8 cellular contexts compared by ENCODE assay signal in genomic region chr16:85781685-85782370, GRCh38. TPM values are rescaled to one million over a fixed set of nuclear protein-coding genes. Genes with fewer than 3 reads are reported as not detected.
DNase-seq lines count a peak whose midpoint lies in the region; ATAC-seq and TF ChIP-seq lines count a peak whose summit lies in the region.
"Had no signal": no experiment of that assay in that cellular context is flagged by ENCODE, and none has a peak within 500 bp of the region (broad histone marks: within the 10 kb centered on the region; RNA-seq: fewer than 3 reads in every experiment).

No MANE protein-coding gene starts in this region.

- POLR2A ChIA-PET in IMR-90 (lab: Charles Lee; ENCODE audit: unreplicated experiment), result no interaction called here

- BruUV-seq in IMR-90 (replicated peaks; lab: Mats Ljungman, UMichigan), result no TSS peak

- no peak overlapping the region for H4K5ac ChIP-seq in IMR-90 (ENCODE audit: low read depth, low read length)

- H3K4me2 ChIP-seq in IMR-90 (ENCODE audit: low read depth, low read length), result no peak overlapping the region

- no peak overlapping the region for H3K27ac ChIP-seq in IMR-90 (ENCODE audit: insufficient read depth, low read length)
- no peak overlapping the region for H3K27ac ChIP-seq in substantia nigra (ENCODE audit: low read depth, low read length, poor library complexity, severe bottlenecking)
- no peak overlapping the region for H3K27ac ChIP-seq in effector memory CD4-positive, alpha-beta T cell (ENCODE audit: insufficient read depth, low read length, poor library complexity, severe bottlenecking)

- no peak overlapping the region for H4K8ac ChIP-seq in IMR-90 (ENCODE audit: low read depth in 2 of 2, low read length in 2 of 2)

- H3K27me3 ChIP-seq in IMR-90 (ENCODE audit: control insufficient read depth, insufficient read depth, low read length), result no peaks in the 10 kb centered on the region
- no peaks in the 10 kb centered on the region for H3K27me3 ChIP-seq in effector memory CD4-positive, alpha-beta T cell (replicated peaks; ENCODE audit: control insufficient read depth, insufficient read depth, low read length, poor library complexity, severe bottlenecking)

- no peaks in the 10 kb centered on the region; the same call in 1 of the 2 replicates for H3K9me1 ChIP-seq in IMR-90 (ENCODE audit: insufficient read depth, low read length)

- H3K18ac ChIP-seq in IMR-90 (ENCODE audit: low read depth, low read length), result no peak overlapping the region

- WGBS in IMR-90 (ENCODE audit: extremely low coverage in 2 of 2, insufficient read length in 1 of 2), 2 experiments, result 66% methylated on average over 9 of the region's 16 CpGs; no CpG with 5 or more reads in 1 of the 2 experiments

- no peak overlapping the region for H3K4me3 ChIP-seq in IMR-90 (ENCODE audit: insufficient read depth, low read depth, low read length)
- H3K4me3 ChIP-seq in effector memory CD4-positive, alpha-beta T cell (ENCODE audit: insufficient read depth, low read depth, low read length, poor library complexity, severe bottlenecking), result no peak overlapping the region

- H3K9ac ChIP-seq in IMR-90 (ENCODE audit: low read depth, low read length), result no peak overlapping the region

- H3K9me3 Mint-ChIP-seq in glutamatergic neuron (ENCODE audit: unreplicated experiment), result no peaks in the 10 kb centered on the region

- H2BK20ac ChIP-seq in IMR-90 (ENCODE audit: low read depth, low read length), result no peak overlapping the region

- no peak for TF ChIP-seq POLR2A in IMR-90 (IDR thresholded peaks at IDR 0.05; ENCODE audit: low read depth, low read length)

- no peak overlapping the region for H3K27ac Mint-ChIP-seq in glutamatergic neuron (ENCODE audit: unreplicated experiment)
- H3K27ac Mint-ChIP-seq: activated CD8-positive, alpha-beta T cell treated with anti-CD3 and anti-CD28 coated beads, Interleukin-2, amount 10 ng/mL, durations not matched to agents 7 days and 5 days had no signal

- ATAC-seq in IMR-90 (ENCODE audit: low read depth) (peak; percentile 50), left lobe of liver (peak; percentile 93)
- ATAC-seq: activated CD8-positive, alpha-beta T cell treated with anti-CD3 and anti-CD28 coated beads, Interleukin-2, amount 10 ng/mL, durations not matched to agents 7 days and 5 days had no signal

- no peak overlapping the region for H4K91ac ChIP-seq in IMR-90 (ENCODE audit: insufficient read depth, low read depth, low read length)

- no peak overlapping the region for H2AK9ac ChIP-seq in IMR-90 (replicated peaks; ENCODE audit: low read depth, low read length, poor library complexity)

- TF ChIP-seq RAD21 in IMR-90 (IDR thresholded peaks at IDR 0.05; ENCODE audit: low read length), result no peak

- no peak overlapping the region for H2AK5ac ChIP-seq in IMR-90 (ENCODE audit: low read depth, low read length)

- TF ChIP-seq CTCF in IMR-90 (conservative IDR thresholded peaks at IDR 0.05; ENCODE audit: low read depth, low read length) (no peak), glutamatergic neuron (IDR thresholded peaks at IDR 0.05; ENCODE audit: partially characterized antibody, unreplicated experiment) (no peak)

- peaks cover 41% of the 10 kb centered on the region for H3K36me3 ChIP-seq in IMR-90 (ENCODE audit: control insufficient read depth, insufficient read depth, low read length)
- peaks cover 52% of the 10 kb centered on the region for H3K36me3 ChIP-seq in effector memory CD4-positive, alpha-beta T cell (ENCODE audit: control insufficient read depth, insufficient read depth, low read length)

- H2BK120ac ChIP-seq in IMR-90 (ENCODE audit: low read depth, low read length), result no peak overlapping the region

- H3K14ac ChIP-seq in IMR-90 (replicated peaks; ENCODE audit: low read depth, low read length), result no peak overlapping the region

- H3K4me1 ChIP-seq in IMR-90 (ENCODE audit: control insufficient read depth, insufficient read depth, low read length), result peaks cover 18% of the 10 kb centered on the region
- H3K4me1 ChIP-seq in effector memory CD4-positive, alpha-beta T cell (ENCODE audit: control insufficient read depth, insufficient read depth, low read length, poor library complexity, severe bottlenecking), result no peaks in the 10 kb centered on the region

- no peak overlapping the region for H3K4me3 Mint-ChIP-seq in glutamatergic neuron (ENCODE audit: unreplicated experiment)
- H3K4me3 Mint-ChIP-seq: activated CD8-positive, alpha-beta T cell treated with anti-CD3 and anti-CD28 coated beads, Interleukin-2, amount 10 ng/mL, durations not matched to agents 7 days and 5 days had no signal

- dilution Hi-C loops in IMR-90 (cut with HindIII; ENCODE audit: low sequenced_read_pairs, unreplicated experiment), result no loop called here

- H3K79me1 ChIP-seq in IMR-90 (ENCODE audit: low read depth in 1 of 2, low read length in 2 of 2), result peaks cover 40 to 67% of the 10 kb centered on the region in 2 experiments

- in situ Hi-C loops in IMR-90 (cut with MboI; ENCODE audit: low sequenced_read_pairs) (no loop called here), T47D (cut with HindIII; ENCODE audit: low pct_unique_long_range_greater_than_20kb, low sequenced_read_pairs) (no loop called here)

- H4K20me1 ChIP-seq in IMR-90 (ENCODE audit: insufficient read depth, low read length), result peaks cover 57% of the 10 kb centered on the region

- H3K9me3 ChIP-seq in IMR-90 (ENCODE audit: control insufficient read depth, insufficient read depth, low read length), result no peaks in the 10 kb centered on the region
- no peaks in the 10 kb centered on the region for H3K9me3 ChIP-seq in effector memory CD4-positive, alpha-beta T cell (ENCODE audit: control insufficient read depth, low read length)

- DNase-seq in IMR-90, result peak; percentile 66
- DNase-seq in T47D (ENCODE audit: low read depth in 1 of 2, low spot score in 1 of 2), result peak; percentile 89 to 95
- DNase-seq in left lobe of liver (ENCODE audit: low spot score), result peak; percentile 85
- peak in 44 of 49 donors; percentile 4 to 87 (median 49) for DNase-seq in substantia nigra (lab: John Stamatoyannopoulos, UW)
- DNase-seq in effector memory CD4-positive, alpha-beta T cell, result no peak
- no peak for DNase-seq in glutamatergic neuron
- DNase-seq in epidermal melanocyte (ENCODE audit: insufficient read length, low spot score), result no peak
- DNase-seq: activated CD8-positive, alpha-beta T cell treated with anti-CD3 and anti-CD28 coated beads, Interleukin-2, amount 10 ng/mL, durations not matched to agents 7 days and 5 days had no signal

- H3K4ac ChIP-seq in IMR-90 (ENCODE audit: low read depth, low read length), result no peak overlapping the region

- H3K56ac ChIP-seq in IMR-90 (ENCODE audit: extremely low read depth, insufficient read depth, low read length), result no peak overlapping the region

- H3K36me3 Mint-ChIP-seq in glutamatergic neuron (ENCODE audit: unreplicated experiment), result no peaks in the 10 kb centered on the region

- H3K4me1 Mint-ChIP-seq in glutamatergic neuron (ENCODE audit: low read depth, unreplicated experiment), result no peaks in the 10 kb centered on the region

- H2BK5ac ChIP-seq in IMR-90 (ENCODE audit: low read depth, low read length, poor library complexity, severe bottlenecking), result no peak overlapping the region

- intact Hi-C loops in IMR-90 (cut with micrococcal nuclease), result no loop called here

- CTCF ChIA-PET in IMR-90 (lab: Yijun Ruan, JAX), result no interaction called here

- peaks cover 6% of the 10 kb centered on the region for H3K27me3 Mint-ChIP-seq in glutamatergic neuron (ENCODE audit: unreplicated experiment)

- no peak overlapping the region for H2AFZ ChIP-seq in IMR-90 (replicated peaks; ENCODE audit: low read length, poor library complexity)

- H2BK15ac ChIP-seq in IMR-90 (ENCODE audit: low read depth, low read length), result no peak overlapping the region

- H3K23ac ChIP-seq in IMR-90 (ENCODE audit: low read depth, low read length), result no peak overlapping the region

TF ChIP-seq in IMR-90, 13 proteins besides CTCF, POLR2A, EP300 and RAD21:
- TF ChIP-seq FOS (IDR thresholded peaks at IDR 0.05; ENCODE audit: low read depth, low read length), result no peak
- TF ChIP-seq CEBPB (IDR thresholded peaks at IDR 0.05; ENCODE audit: low read depth, low read length), result no peak
- TF ChIP-seq MAFK (IDR thresholded peaks at IDR 0.05; ENCODE audit: low read depth, low read length), result 0 out of 2 replicates have a peak, but pooled peaks have one; percentile 14

RNA-seq across cellular contexts. Expression of gene EMC8, which starts 17.5 kb away (rescaled TPM):
- total RNA-seq in IMR-90 (2012; rRNA removed) (23.7 and 28.3 TPM in 2 replicates), left lobe of liver (13.3 TPM), glutamatergic neuron (ENCODE audit: unreplicated experiment) (34.2 TPM)
- polyA plus RNA-seq in IMR-90 (2012; rRNA removed), result 48.9 and 54.7 TPM in 2 replicates
- 41.7 and 51.1 TPM in 2 replicates for polyA plus RNA-seq in IMR-90 (2012; cell fraction: cytosol; rRNA removed)
- 43.3 and 43.9 TPM in 2 replicates for polyA plus RNA-seq in IMR-90 (2012; cell fraction: nucleus; rRNA removed; ENCODE audit: low replicate concordance)

RNA-seq across cellular contexts. Expression of gene COX4I1, which starts 17.7 kb away (rescaled TPM):
- total RNA-seq in IMR-90 (2012; rRNA removed) (392 and 397 TPM in 2 replicates), left lobe of liver (302 TPM), glutamatergic neuron (ENCODE audit: unreplicated experiment) (544 TPM)
- 700 and 845 TPM in 2 replicates for polyA plus RNA-seq in IMR-90 (2012; rRNA removed)
- polyA plus RNA-seq in IMR-90 (2012; cell fraction: cytosol; rRNA removed), result 1,212 and 1,973 TPM in 2 replicates
- polyA plus RNA-seq in IMR-90 (2012; cell fraction: nucleus; rRNA removed; ENCODE audit: low replicate concordance), result 339 and 570 TPM in 2 replicates

RNA-seq across cellular contexts. Expression of gene C16orf74, which starts 30.9 kb away (rescaled TPM):
- total RNA-seq in IMR-90 (2012; rRNA removed) (4.5 and 5.0 TPM in 2 replicates), left lobe of liver (0.30 TPM), glutamatergic neuron (ENCODE audit: unreplicated experiment) (2.6 TPM)
- 12.2 and 18.5 TPM in 2 replicates for polyA plus RNA-seq in IMR-90 (2012; rRNA removed)
- 21.0 and 28.2 TPM in 2 replicates for polyA plus RNA-seq in IMR-90 (2012; cell fraction: cytosol; rRNA removed)
- 12.0 and 16.7 TPM in 2 replicates for polyA plus RNA-seq in IMR-90 (2012; cell fraction: nucleus; rRNA removed; ENCODE audit: low replicate concordance)

Comparison
In these comparisons a context has a peak if more than half of its experiments do, and no peak if none do; other contexts are left out.
1. DNase-seq: peak in IMR-90 (single experiment), T47D (2 of 2), left lobe of liver (single experiment) and substantia nigra (44 of 49); none in effector memory CD4-positive, alpha-beta T cell (0 of 3), glutamatergic neuron (single experiment) and epidermal melanocyte (single experiment).